ENCODE assay signal across 19 cellular contexts in the genomic region with DNA sequence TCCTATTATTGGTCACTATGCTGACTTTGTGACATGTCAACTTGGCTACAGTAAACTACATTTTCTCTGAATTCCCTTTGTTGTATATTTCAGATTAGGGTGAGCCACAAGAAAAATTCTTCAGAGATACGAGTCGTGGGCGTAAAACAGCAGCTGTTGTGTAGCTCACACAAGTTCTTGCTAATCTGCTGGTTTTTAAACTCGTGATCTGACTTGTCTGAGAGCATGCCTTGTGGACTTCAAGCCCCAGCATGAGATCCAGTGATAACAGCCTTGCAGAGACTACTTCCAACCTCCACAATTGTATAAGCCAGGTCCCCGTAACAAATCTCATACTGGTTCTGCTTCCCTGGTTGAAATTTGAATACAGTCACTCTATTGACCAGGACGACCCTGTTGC.
DNase-seq lines count a peak whose midpoint lies in the region; ATAC-seq, FAIRE-seq and TF ChIP-seq lines count a peak whose summit lies in the region.
"Had no signal": no experiment of that assay in that cellular context is flagged by ENCODE, and none has a peak within 500 bp of the region (broad histone marks: within the 10 kb centered on the region; RNA-seq: fewer than 3 reads in every experiment).

No MANE protein-coding gene starts in this region.

- H3K9me3 ChIP-seq in IMR-90 (ENCODE audit: control insufficient read depth, insufficient read depth, low read length), result no peaks in the 10 kb centered on the region
- no peaks in the 10 kb centered on the region for H3K9me3 ChIP-seq in GM12878 (replicated peaks; ENCODE audit: control insufficient read depth, insufficient read depth, low read length)
- H3K9me3 ChIP-seq: A549; BLaER1 treated with 17β-estradiol and CSF1 and Interleukin-3, amounts not matched to agents 10 nM and 100 nM had no signal

- no peaks in the 10 kb centered on the region for H3K27me3 ChIP-seq in IMR-90 (ENCODE audit: control insufficient read depth, insufficient read depth, low read length)
- no peaks in the 10 kb centered on the region for H3K27me3 ChIP-seq in GM12878 (replicated peaks in 1 of 2; ENCODE audit: control insufficient read depth in 2 of 2, insufficient read depth in 2 of 2, low read length in 1 of 2)
- H3K27me3 ChIP-seq: BLaER1 treated with 17β-estradiol and CSF1 and Interleukin-3, amounts not matched to agents 10 nM and 100 nM had no signal

- H3K14ac ChIP-seq in IMR-90 (replicated peaks; ENCODE audit: low read depth, low read length), result peak overlapping the region; percentile 45; the same call in 1 of the 2 replicates

- H3K4me3 ChIP-seq in IMR-90 (ENCODE audit: insufficient read depth, low read depth, low read length) (no peak overlapping the region), GM12878 (no peak overlapping the region), fibroblast of the aortic adventitia (ENCODE audit: low read depth, low read length) (no peak overlapping the region), retinal pigment epithelial cell (ENCODE audit: low read length) (no peak overlapping the region)
- H3K4me3 ChIP-seq: A549; BLaER1 treated with 17β-estradiol and CSF1 and Interleukin-3, amounts not matched to agents 10 nM and 100 nM; SK-N-MC had no signal

- H4K8ac ChIP-seq in IMR-90 (ENCODE audit: low read depth in 2 of 2, low read length in 2 of 2), result no peak overlapping the region

- H2AK9ac ChIP-seq in IMR-90 (replicated peaks; ENCODE audit: low read depth, low read length, poor library complexity), result no peak overlapping the region

- FAIRE-seq in GM12878 (lab: Jason Lieb, UNC), result no peak
- FAIRE-seq: A549, D721Med had no signal

- H2BK15ac ChIP-seq in IMR-90 (ENCODE audit: low read depth, low read length), result no peak overlapping the region

- BruUV-seq in IMR-90 (replicated peaks; lab: Mats Ljungman, UMichigan) (no TSS peak), GM12878 (replicated peaks; lab: Mats Ljungman, UMichigan) (no TSS peak)

- no peak overlapping the region for H3K18ac ChIP-seq in IMR-90 (ENCODE audit: low read depth, low read length)

- peak; percentile 51 for ATAC-seq in IMR-90 (ENCODE audit: low read depth)
- ATAC-seq in GM12878, result no peak
- ATAC-seq in HG03280 (IDR thresholded peaks at IDR 0.05; ENCODE audit: unreplicated experiment), result no peak
- ATAC-seq: A549 had no signal

- no peaks in the 10 kb centered on the region; the same call in 1 of the 2 replicates for H3K36me3 ChIP-seq in IMR-90 (ENCODE audit: control insufficient read depth, insufficient read depth, low read length)
- no peaks in the 10 kb centered on the region for H3K36me3 ChIP-seq in GM12878 (ENCODE audit: control insufficient read depth in 2 of 2, insufficient read depth in 2 of 2, low read length in 1 of 2)
- H3K36me3 ChIP-seq: BLaER1 treated with 17β-estradiol and CSF1 and Interleukin-3, amounts not matched to agents 10 nM and 100 nM had no signal

- no peak overlapping the region for H3K4ac ChIP-seq in IMR-90 (ENCODE audit: low read depth, low read length)

- H2BK5ac ChIP-seq in IMR-90 (ENCODE audit: low read depth, low read length, poor library complexity, severe bottlenecking), result no peak overlapping the region

- SMC1A ChIA-PET in GM12878 (lab: Charles Lee; ENCODE audit: uncharacterized antibody, unreplicated experiment), result interaction anchor here (1.0 to 14.5 kb wide), 3 partner anchors 9 to 48 kb away, joined by 3 to 113 read pairs (median 4); no protein-coding TSS in a partner anchor

- no peak overlapping the region for H3K56ac ChIP-seq in IMR-90 (ENCODE audit: extremely low read depth, insufficient read depth, low read length)

- no peaks in the 10 kb centered on the region for H3K79me2 ChIP-seq in GM12878 (ENCODE audit: control insufficient read depth, insufficient read depth, low read length)

- intact Hi-C loops in IMR-90 (cut with micrococcal nuclease) (loop anchor here (10.0 kb wide), 1 partner anchor 135 kb away; no protein-coding TSS in a partner anchor), GM12878 (cut with micrococcal nuclease; ENCODE audit: unreplicated experiment) (no loop called here)

- CTCF ChIA-PET in IMR-90 (lab: Yijun Ruan, JAX), result interaction anchor here (0.9 kb wide), 1 partner anchor 107 kb away, joined by 4 read pairs; no protein-coding TSS in a partner anchor
- CTCF ChIA-PET in GM12878 (lab: Yijun Ruan, JAX), result interaction anchor here (0.6 to 0.8 kb wide), 2 partner anchors 23 to 382 kb away, joined by 3 read pairs; no protein-coding TSS in a partner anchor

- TF ChIP-seq EP300 in GM12878 (IDR thresholded peaks at IDR 0.05; ENCODE audit: borderline replicate concordance in 1 of 2, control insufficient read depth in 1 of 2, low read depth in 2 of 2, low read length in 2 of 2), result no peak

- H3K4me1 ChIP-seq in IMR-90 (ENCODE audit: control insufficient read depth, insufficient read depth, low read length) (peaks cover 2% of the 10 kb centered on the region; the same call in 1 of the 2 replicates), GM12878 (ENCODE audit: control insufficient read depth, insufficient read depth, low read length) (no peaks in the 10 kb centered on the region)
- H3K4me1 ChIP-seq: BLaER1 treated with 17β-estradiol and CSF1 and Interleukin-3, amounts not matched to agents 10 nM and 100 nM had no signal

- peak overlapping the region; percentile 44 for H2AFZ ChIP-seq in IMR-90 (replicated peaks; ENCODE audit: low read length, poor library complexity)
- H2AFZ ChIP-seq in GM12878 (ENCODE audit: control insufficient read depth, low read depth, low read length), result no peak overlapping the region

- no peak overlapping the region for H3K27ac ChIP-seq in IMR-90 (ENCODE audit: insufficient read depth, low read length)
- no peak overlapping the region for H3K27ac ChIP-seq in GM12878 (ENCODE audit: control insufficient read depth, insufficient read depth)
- H3K27ac ChIP-seq: A549; BLaER1 treated with 17β-estradiol and CSF1 and Interleukin-3, amounts not matched to agents 10 nM and 100 nM; SK-N-MC had no signal

- in situ Hi-C loops in IMR-90 (cut with MboI; ENCODE audit: low sequenced_read_pairs) (no loop called here), GM12878 (cut with MboI) (no loop called here)

- 0 out of 2 replicates have a peak overlapping the region, but pooled peaks have one; percentile 4 for H3K23ac ChIP-seq in IMR-90 (ENCODE audit: low read depth, low read length)

- H3K4me2 ChIP-seq in IMR-90 (ENCODE audit: low read depth, low read length), result no peak overlapping the region
- H3K4me2 ChIP-seq in GM12878 (ENCODE audit: control insufficient read depth, insufficient read depth), result no peak overlapping the region
- H3K4me2 ChIP-seq: A549; BLaER1 treated with 17β-estradiol and CSF1 and Interleukin-3, amounts not matched to agents 10 nM and 100 nM had no signal

- peaks cover 3 to 22% of the 10 kb centered on the region in 2 experiments; a peak in 2 of 4 replicates for H3K79me1 ChIP-seq in IMR-90 (ENCODE audit: low read depth in 1 of 2, low read length in 2 of 2)

- TF ChIP-seq POLR2A in IMR-90 (IDR thresholded peaks at IDR 0.05; ENCODE audit: low read depth, low read length), result no peak
- TF ChIP-seq POLR2A in GM12878 (IDR thresholded peaks at IDR 0.05; ENCODE audit: low read depth, low read length), result no peak

- H3K9me1 ChIP-seq in IMR-90 (ENCODE audit: insufficient read depth, low read length), result no peaks in the 10 kb centered on the region

- WGBS in IMR-90 (ENCODE audit: extremely low coverage in 2 of 2, insufficient read length in 1 of 2), 2 experiments, result 33% methylated on average over 3 of the region's 6 CpGs; no CpG with 5 or more reads in 1 of the 2 experiments
- 6% methylated on average over 6 of the region's 6 CpGs for WGBS in GM12878 (ENCODE audit: insufficient coverage, insufficient replicate concordance, low lambda C conversion rate, missing lambda C conversion rate)

- no peak overlapping the region for H2AK5ac ChIP-seq in IMR-90 (ENCODE audit: low read depth, low read length)

- no peak overlapping the region for H4K91ac ChIP-seq in IMR-90 (ENCODE audit: insufficient read depth, low read depth, low read length)

- TF ChIP-seq RAD21 in IMR-90 (IDR thresholded peaks at IDR 0.05; ENCODE audit: low read length), result no peak
- TF ChIP-seq RAD21 in GM12878 (IDR thresholded peaks at IDR 0.05; ENCODE audit: insufficient read depth, low read depth, low read length), result no peak

- RAD21 ChIA-PET in GM12878 (lab: Charles Lee; ENCODE audit: unreplicated experiment), result interaction anchor here (3.2 kb wide), 1 partner anchor 48 kb away, joined by 19 read pairs; no protein-coding TSS in a partner anchor

- dilution Hi-C loops in IMR-90 (cut with HindIII; ENCODE audit: low sequenced_read_pairs, unreplicated experiment), result no loop called here

- TF ChIP-seq CTCF in IMR-90 (conservative IDR thresholded peaks at IDR 0.05; ENCODE audit: low read depth, low read length), result no peak
- no peak for TF ChIP-seq CTCF in GM12878 (IDR thresholded peaks at IDR 0.05 in 2 of 3, conservative IDR thresholded peaks at IDR 0.05 in 1 of 3; ENCODE audit: control insufficient read depth in 2 of 3, extremely low read depth in 1 of 3, insufficient read depth in 1 of 3, low read depth in 3 of 3, low read length in 3 of 3)
- no peak for TF ChIP-seq CTCF in fibroblast of the aortic adventitia (IDR thresholded peaks at IDR 0.05; ENCODE audit: insufficient read depth, low read length)
- no peak for TF ChIP-seq CTCF in retinal pigment epithelial cell (conservative IDR thresholded peaks at IDR 0.05; ENCODE audit: low read depth, low read length)

- peak; percentile 64 for DNase-seq in IMR-90
- no peak for DNase-seq in GM12878 (ENCODE audit: low read depth, low spot score)
- peak; percentile 4 for DNase-seq in fibroblast of the aortic adventitia (ENCODE audit: low read depth)
- peak; percentile 76 for DNase-seq in retinal pigment epithelial cell (ENCODE audit: low read depth)
- DNase-seq in activated CD4-positive, alpha-beta T cell treated with anti-CD3 and anti-CD28 coated beads for 4 hours, result no peak
- no peak for DNase-seq in HuH-7.5 (ENCODE audit: low spot score)
- DNase-seq: CD8-positive, alpha-beta memory T cell; DND-41; H9; NCI-H1092 treated with DMSO at 0.1 percent for 48 hours; NCI-H2081 treated with DMSO at 0.1 percent for 48 hours; NCI-H510A; NCI-H748 treated with DMSO at 0.1 percent for 48 hours; Right ventricle myocardium superior had no signal

- POLR2A ChIA-PET in IMR-90 (lab: Charles Lee; ENCODE audit: unreplicated experiment) (no interaction called here), GM12878 (lab: Charles Lee) (interaction anchor here (0.7 kb wide), 1 partner anchor 33 kb away, joined by 3 read pairs; no protein-coding TSS in a partner anchor)

- no peak overlapping the region for H4K5ac ChIP-seq in IMR-90 (ENCODE audit: low read depth, low read length)

- H2BK20ac ChIP-seq in IMR-90 (ENCODE audit: low read depth, low read length), result no peak overlapping the region

- H4K20me1 ChIP-seq in IMR-90 (ENCODE audit: insufficient read depth, low read length), result no peaks in the 10 kb centered on the region
- no peaks in the 10 kb centered on the region for H4K20me1 ChIP-seq in GM12878 (ENCODE audit: control insufficient read depth, insufficient read depth)
- H4K20me1 ChIP-seq: BLaER1 treated with 17β-estradiol and CSF1 and Interleukin-3, amounts not matched to agents 10 nM and 100 nM had no signal

- H3K9ac ChIP-seq in IMR-90 (ENCODE audit: low read depth, low read length) (no peak overlapping the region), GM12878 (ENCODE audit: control insufficient read depth, insufficient read depth, low read length) (no peak overlapping the region)
- H3K9ac ChIP-seq: BLaER1 treated with 17β-estradiol and CSF1 and Interleukin-3, amounts not matched to agents 10 nM and 100 nM had no signal

- H2BK120ac ChIP-seq in IMR-90 (ENCODE audit: low read depth, low read length), result no peak overlapping the region

Comparison
In these comparisons a context has a peak if more than half of its experiments do, and no peak if none do; other contexts are left out.
1. DNase-seq: peak in IMR-90 (single experiment), fibroblast of the aortic adventitia (single experiment) and retinal pigment epithelial cell (single experiment); none in GM12878 (single experiment), activated CD4-positive, alpha-beta T cell treated with anti-CD3 and anti-CD28 coated beads for 4 hours (0 of 2) and HuH-7.5 (single experiment).